In the genomic region with DNA sequence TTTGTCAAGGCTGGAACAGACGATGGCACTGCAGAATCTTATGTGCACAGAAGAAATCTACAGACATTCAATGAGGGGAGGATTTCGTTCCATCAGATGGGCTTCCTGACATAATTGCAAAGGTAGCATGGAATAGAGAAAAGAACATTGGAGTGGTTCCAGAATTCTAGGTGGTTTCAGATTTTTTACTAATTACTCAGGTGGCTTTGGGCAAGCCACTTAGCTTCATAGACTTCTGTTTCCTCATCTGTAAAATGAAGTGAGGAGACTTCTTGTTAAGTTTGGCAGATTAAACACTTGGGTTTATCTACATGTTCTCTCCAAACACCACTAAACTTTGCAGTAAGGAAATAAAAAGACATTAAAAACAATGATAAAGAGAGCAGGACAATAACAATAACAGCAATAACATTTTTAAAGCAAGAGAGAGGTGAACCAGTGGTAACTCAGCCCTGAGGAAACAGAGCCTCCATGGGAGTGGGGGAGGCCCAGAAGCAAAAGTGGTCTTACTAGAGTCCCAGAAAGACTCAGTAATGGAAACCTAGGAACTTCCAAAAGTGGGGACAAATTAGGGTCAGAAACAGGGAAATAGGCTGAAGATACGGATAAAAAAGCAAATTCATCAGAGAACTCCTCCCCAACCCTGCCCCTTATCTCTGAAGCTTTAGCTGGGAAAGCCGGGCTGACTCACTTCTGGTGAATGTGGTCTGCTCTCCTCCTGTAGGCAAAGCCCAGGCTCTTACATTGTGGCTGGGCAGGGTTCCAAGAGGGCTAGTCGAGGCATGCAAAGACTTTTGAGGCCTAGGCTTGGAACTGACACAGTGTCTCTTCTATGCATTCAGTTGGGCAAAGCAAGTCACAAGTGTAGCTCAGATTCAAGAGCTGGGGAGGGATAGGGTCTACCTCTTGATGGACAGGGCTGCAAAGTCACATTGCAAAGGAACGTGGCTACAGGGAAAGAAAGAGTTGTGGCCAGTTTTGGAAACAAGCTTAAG, we compare ENCODE assay signal across 9 cellular contexts. TPM values are rescaled to one million over a fixed set of nuclear protein-coding genes. Genes with fewer than 3 reads are reported as not detected.
DNase-seq lines count a peak whose midpoint lies in the region; ATAC-seq and TF ChIP-seq lines count a peak whose summit lies in the region.
"Had no signal": no experiment of that assay in that cellular context is flagged by ENCODE, and none has a peak within 500 bp of the region (broad histone marks: within the 10 kb centered on the region; RNA-seq: fewer than 3 reads in every experiment).

No MANE protein-coding gene starts in this region.

- no peaks in the 10 kb centered on the region for H3K27me3 ChIP-seq in GM23338 (ENCODE audit: insufficient read depth)

- 0 out of 2 replicates have a peak, but pooled peaks cover 5% of the 10 kb centered on the region for H3K4me1 ChIP-seq in GM23338 (ENCODE audit: insufficient read depth)

- TF ChIP-seq CTCF in GM23338 (conservative IDR thresholded peaks at IDR 0.05; ENCODE audit: low read depth in 2 of 2): no peak

- no peak overlapping the region for H3K4me3 ChIP-seq in GM23338

- H3K36me3 ChIP-seq in GM23338 (ENCODE audit: insufficient read depth): no peaks in the 10 kb centered on the region

- H3K4me1 Mint-ChIP-seq in GM23338: peaks cover 8% of the 10 kb centered on the region
- peaks cover 27% of the 10 kb centered on the region for H3K4me1 Mint-ChIP-seq in activated CD8-positive, alpha-beta memory T cell treated with anti-CD3 and anti-CD28 coated beads, Interleukin-2, amount 10 ng/mL, durations not matched to agents 7 days and 5 days

- no peaks in the 10 kb centered on the region for H3F3A ChIP-seq in GM23338 (replicated peaks; ENCODE audit: low read depth)

- H3K9me3 Mint-ChIP-seq in GM23338: no peaks in the 10 kb centered on the region
- no peaks in the 10 kb centered on the region for H3K9me3 Mint-ChIP-seq in activated CD8-positive, alpha-beta memory T cell treated with anti-CD3 and anti-CD28 coated beads, Interleukin-2, amount 10 ng/mL, durations not matched to agents 7 days and 5 days (ENCODE audit: low read depth)
- H3K9me3 Mint-ChIP-seq: IgD-negative memory B cell had no signal

- no peak overlapping the region for H3K4me3 Mint-ChIP-seq in GM23338
- no peak overlapping the region for H3K4me3 Mint-ChIP-seq in activated CD8-positive, alpha-beta memory T cell treated with anti-CD3 and anti-CD28 coated beads, Interleukin-2, amount 10 ng/mL, durations not matched to agents 7 days and 5 days
- H3K4me3 Mint-ChIP-seq: IgD-negative memory B cell had no signal

- no peaks in the 10 kb centered on the region for H4K20me1 ChIP-seq in GM23338 (replicated peaks; ENCODE audit: insufficient read depth)

- peak; percentile 87 for DNase-seq in Caki2 (ENCODE audit: low read depth)
- DNase-seq in GM23338 (ENCODE audit: low spot score): no peak
- peak; percentile 34 for DNase-seq in NCI-H1436 (lab: John Stamatoyannopoulos, UW)
- DNase-seq in activated CD8-positive, alpha-beta memory T cell treated with anti-CD3 and anti-CD28 coated beads, Interleukin-2, amount 10 ng/mL, durations not matched to agents 7 days and 5 days: peak; percentile 59
- DNase-seq in glomerular visceral epithelial cell (ENCODE audit: extremely low spot score): peak; percentile 99
- peak; percentile 56 for DNase-seq in stimulated activated CD4-positive, alpha-beta T cell treated with anti-CD3 and anti-CD28 coated beads, Interleukin-1b, Interleukin-23, amount 100 ng/mL, for 48 hours
- no peak for DNase-seq in middle frontal gyrus (ENCODE audit: extremely low spot score, low spot score)
- DNase-seq in germinal center (ENCODE audit: low spot score): no peak

- H3K27ac ChIP-seq in GM23338 (ENCODE audit: low read depth): no peak overlapping the region

- no peaks in the 10 kb centered on the region for H3K27me3 Mint-ChIP-seq in GM23338 (ENCODE audit: insufficient read depth, low read depth, poor library complexity)
- peaks cover 41% of the 10 kb centered on the region for H3K27me3 Mint-ChIP-seq in activated CD8-positive, alpha-beta memory T cell treated with anti-CD3 and anti-CD28 coated beads, Interleukin-2, amount 10 ng/mL, durations not matched to agents 7 days and 5 days

- H2AFZ ChIP-seq in GM23338: peak overlapping the region; percentile 30; the same call in 1 of the 2 replicates

- CTCF ChIA-PET in activated CD8-positive, alpha-beta memory T cell treated with anti-CD3 and anti-CD28 coated beads, Interleukin-2, amount 10 ng/mL, durations not matched to agents 7 days and 5 days (lab: Charles Lee): interaction anchor here (0.6 to 1.8 kb wide), 4 partner anchors 334 to 967 kb away, joined by 3 to 5 read pairs (median 4); a partner anchor contains a TSS

- H3K4me2 ChIP-seq in GM23338: no peak overlapping the region

- no peak overlapping the region for H3K27ac Mint-ChIP-seq in GM23338
- peak overlapping the region; percentile 20 for H3K27ac Mint-ChIP-seq in activated CD8-positive, alpha-beta memory T cell treated with anti-CD3 and anti-CD28 coated beads, Interleukin-2, amount 10 ng/mL, durations not matched to agents 7 days and 5 days

- no peaks in the 10 kb centered on the region for H3K79me2 ChIP-seq in GM23338 (replicated peaks; ENCODE audit: insufficient read depth)

- 0 out of 2 replicates have a peak, but pooled peaks cover 6% of the 10 kb centered on the region for H3K9me2 ChIP-seq in GM23338 (ENCODE audit: insufficient read depth)

- no peak for ATAC-seq in GM23338
- ATAC-seq in activated CD8-positive, alpha-beta memory T cell treated with anti-CD3 and anti-CD28 coated beads, Interleukin-2, amount 10 ng/mL, durations not matched to agents 7 days and 5 days: peak; percentile 40

- in situ Hi-C loops in Caki2 (cut with HindIII; ENCODE audit: low pct_unique_long_range_greater_than_20kb, low sequenced_read_pairs): loop anchor here (10.0 to 25.0 kb wide), 2 partner anchors 643 to 970 kb away; a partner anchor contains a TSS

- H3K36me3 Mint-ChIP-seq in GM23338 (ENCODE audit: low read depth): no peaks in the 10 kb centered on the region
- H3K36me3 Mint-ChIP-seq in activated CD8-positive, alpha-beta memory T cell treated with anti-CD3 and anti-CD28 coated beads, Interleukin-2, amount 10 ng/mL, durations not matched to agents 7 days and 5 days: no peaks in the 10 kb centered on the region
- H3K36me3 Mint-ChIP-seq: IgD-negative memory B cell had no signal

TF ChIP-seq in GM23338, 12 proteins besides CTCF, POLR2A, EP300 and RAD21 (continues in another document):
- TF ChIP-seq, protein P1, sequence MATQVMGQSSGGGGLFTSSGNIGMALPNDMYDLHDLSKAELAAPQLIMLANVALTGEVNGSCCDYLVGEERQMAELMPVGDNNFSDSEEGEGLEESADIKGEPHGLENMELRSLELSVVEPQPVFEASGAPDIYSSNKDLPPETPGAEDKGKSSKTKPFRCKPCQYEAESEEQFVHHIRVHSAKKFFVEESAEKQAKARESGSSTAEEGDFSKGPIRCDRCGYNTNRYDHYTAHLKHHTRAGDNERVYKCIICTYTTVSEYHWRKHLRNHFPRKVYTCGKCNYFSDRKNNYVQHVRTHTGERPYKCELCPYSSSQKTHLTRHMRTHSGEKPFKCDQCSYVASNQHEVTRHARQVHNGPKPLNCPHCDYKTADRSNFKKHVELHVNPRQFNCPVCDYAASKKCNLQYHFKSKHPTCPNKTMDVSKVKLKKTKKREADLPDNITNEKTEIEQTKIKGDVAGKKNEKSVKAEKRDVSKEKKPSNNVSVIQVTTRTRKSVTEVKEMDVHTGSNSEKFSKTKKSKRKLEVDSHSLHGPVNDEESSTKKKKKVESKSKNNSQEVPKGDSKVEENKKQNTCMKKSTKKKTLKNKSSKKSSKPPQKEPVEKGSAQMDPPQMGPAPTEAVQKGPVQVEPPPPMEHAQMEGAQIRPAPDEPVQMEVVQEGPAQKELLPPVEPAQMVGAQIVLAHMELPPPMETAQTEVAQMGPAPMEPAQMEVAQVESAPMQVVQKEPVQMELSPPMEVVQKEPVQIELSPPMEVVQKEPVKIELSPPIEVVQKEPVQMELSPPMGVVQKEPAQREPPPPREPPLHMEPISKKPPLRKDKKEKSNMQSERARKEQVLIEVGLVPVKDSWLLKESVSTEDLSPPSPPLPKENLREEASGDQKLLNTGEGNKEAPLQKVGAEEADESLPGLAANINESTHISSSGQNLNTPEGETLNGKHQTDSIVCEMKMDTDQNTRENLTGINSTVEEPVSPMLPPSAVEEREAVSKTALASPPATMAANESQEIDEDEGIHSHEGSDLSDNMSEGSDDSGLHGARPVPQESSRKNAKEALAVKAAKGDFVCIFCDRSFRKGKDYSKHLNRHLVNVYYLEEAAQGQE (IDR thresholded peaks at IDR 0.05; ENCODE audit: unreplicated experiment): no peak
- TF ChIP-seq CREB1 (CRISPR knock-in tag; IDR thresholded peaks at IDR 0.05; ENCODE audit: low read depth): no peak
- TF ChIP-seq STAT1 (IDR thresholded peaks at IDR 0.05; ENCODE audit: unreplicated experiment): no peak
- no peak for TF ChIP-seq ZNF114 (CRISPR knock-in tag; IDR thresholded peaks at IDR 0.05)
- TF ChIP-seq, protein P2, sequence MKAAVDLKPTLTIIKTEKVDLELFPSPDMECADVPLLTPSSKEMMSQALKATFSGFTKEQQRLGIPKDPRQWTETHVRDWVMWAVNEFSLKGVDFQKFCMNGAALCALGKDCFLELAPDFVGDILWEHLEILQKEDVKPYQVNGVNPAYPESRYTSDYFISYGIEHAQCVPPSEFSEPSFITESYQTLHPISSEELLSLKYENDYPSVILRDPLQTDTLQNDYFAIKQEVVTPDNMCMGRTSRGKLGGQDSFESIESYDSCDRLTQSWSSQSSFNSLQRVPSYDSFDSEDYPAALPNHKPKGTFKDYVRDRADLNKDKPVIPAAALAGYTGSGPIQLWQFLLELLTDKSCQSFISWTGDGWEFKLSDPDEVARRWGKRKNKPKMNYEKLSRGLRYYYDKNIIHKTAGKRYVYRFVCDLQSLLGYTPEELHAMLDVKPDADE (IDR thresholded peaks at IDR 0.05): no peak
- TF ChIP-seq NANOG (IDR thresholded peaks at IDR 0.05; ENCODE audit: borderline replicate concordance): no peak
- TF ChIP-seq EZH2 (IDR thresholded peaks at IDR 0.05; ENCODE audit: low read depth, unreplicated experiment): no peak

RNA-seq across cellular contexts. Expression of a gene that starts 11.8 kb away (rescaled TPM):
- total RNA-seq in Caki2 (2014; rRNA removed; shearing (Covaris generic); ENCODE audit: low replicate concordance): 0.23 and 1.0 TPM in 2 replicates
- not detected in 2 replicates for total RNA-seq in GM23338 (2014; rRNA removed; shearing (Covaris generic))
- not detected in 2 replicates for polyA plus RNA-seq in GM23338 (2016; fragmentation: Nextera tagmentation; extraction: Ambion mirVana)
- not detected for total RNA-seq in activated CD8-positive, alpha-beta memory T cell treated with anti-CD3 and anti-CD28 coated beads, Interleukin-2, amount 10 ng/mL, durations not matched to agents 7 days and 5 days
- polyA plus RNA-seq: IgD-negative memory B cell had no signal

Comparison
In these comparisons a context has a peak if more than half of its experiments do, and no peak if none do; other contexts are left out.
1. DNase-seq: peak in Caki2 (single experiment), NCI-H1436 (single experiment), activated CD8-positive, alpha-beta memory T cell treated with anti-CD3 and anti-CD28 coated beads, Interleukin-2, amount 10 ng/mL, durations not matched to agents 7 days and 5 days (single experiment), glomerular visceral epithelial cell (single experiment) and stimulated activated CD4-positive, alpha-beta T cell treated with anti-CD3 and anti-CD28 coated beads, Interleukin-1b, Interleukin-23, amount 100 ng/mL, for 48 hours (single experiment); none in GM23338 (single experiment), middle frontal gyrus (single experiment) and germinal center (single experiment).